Comparison of ENCODE assay signal across 1 cellular context in the genomic region with DNA sequence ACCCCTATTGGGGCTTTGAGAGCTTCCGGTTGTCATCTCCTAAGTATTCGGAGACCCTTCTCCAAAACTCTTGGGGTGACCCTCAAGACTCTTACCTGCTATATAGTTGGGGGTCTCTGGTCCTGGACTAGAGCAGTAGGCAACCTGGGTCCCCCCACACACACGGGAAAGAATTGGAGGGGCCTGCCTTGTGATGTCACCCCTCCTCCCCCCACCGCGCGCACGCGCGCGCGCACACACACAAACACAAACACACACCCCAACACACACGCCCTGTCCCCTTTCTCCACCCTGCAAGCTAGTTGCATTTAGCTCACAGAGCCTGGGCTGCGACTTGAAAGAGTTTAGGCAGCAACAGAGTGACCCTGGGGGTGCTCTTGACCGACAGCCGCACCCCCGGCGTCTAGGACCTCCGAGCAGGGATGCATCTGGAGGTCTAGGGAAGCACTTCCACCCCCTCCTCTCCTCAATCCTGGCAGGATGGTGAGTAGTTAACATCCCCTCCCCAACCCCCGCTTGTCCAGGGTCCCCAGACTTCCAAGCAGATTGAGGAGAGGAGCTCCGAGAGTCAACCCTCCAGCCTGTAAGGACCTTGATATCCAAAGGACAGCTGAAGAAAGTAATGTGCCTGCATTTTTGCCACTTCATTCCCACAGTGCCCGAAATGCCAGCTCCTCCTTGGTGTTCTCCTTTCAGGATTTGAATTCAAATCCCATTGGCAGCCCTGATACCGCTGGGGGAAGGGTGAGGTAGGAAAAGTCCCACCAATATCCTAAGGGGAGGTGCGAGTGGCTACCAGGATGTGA.
TF ChIP-seq lines count a peak whose summit lies in the region.

No MANE protein-coding gene starts in this region.

TF ChIP-seq in GM12878, 131 proteins besides CTCF, POLR2A, EP300 and RAD21 (continued from another document and continues in another):
- TF ChIP-seq, protein P1, sequence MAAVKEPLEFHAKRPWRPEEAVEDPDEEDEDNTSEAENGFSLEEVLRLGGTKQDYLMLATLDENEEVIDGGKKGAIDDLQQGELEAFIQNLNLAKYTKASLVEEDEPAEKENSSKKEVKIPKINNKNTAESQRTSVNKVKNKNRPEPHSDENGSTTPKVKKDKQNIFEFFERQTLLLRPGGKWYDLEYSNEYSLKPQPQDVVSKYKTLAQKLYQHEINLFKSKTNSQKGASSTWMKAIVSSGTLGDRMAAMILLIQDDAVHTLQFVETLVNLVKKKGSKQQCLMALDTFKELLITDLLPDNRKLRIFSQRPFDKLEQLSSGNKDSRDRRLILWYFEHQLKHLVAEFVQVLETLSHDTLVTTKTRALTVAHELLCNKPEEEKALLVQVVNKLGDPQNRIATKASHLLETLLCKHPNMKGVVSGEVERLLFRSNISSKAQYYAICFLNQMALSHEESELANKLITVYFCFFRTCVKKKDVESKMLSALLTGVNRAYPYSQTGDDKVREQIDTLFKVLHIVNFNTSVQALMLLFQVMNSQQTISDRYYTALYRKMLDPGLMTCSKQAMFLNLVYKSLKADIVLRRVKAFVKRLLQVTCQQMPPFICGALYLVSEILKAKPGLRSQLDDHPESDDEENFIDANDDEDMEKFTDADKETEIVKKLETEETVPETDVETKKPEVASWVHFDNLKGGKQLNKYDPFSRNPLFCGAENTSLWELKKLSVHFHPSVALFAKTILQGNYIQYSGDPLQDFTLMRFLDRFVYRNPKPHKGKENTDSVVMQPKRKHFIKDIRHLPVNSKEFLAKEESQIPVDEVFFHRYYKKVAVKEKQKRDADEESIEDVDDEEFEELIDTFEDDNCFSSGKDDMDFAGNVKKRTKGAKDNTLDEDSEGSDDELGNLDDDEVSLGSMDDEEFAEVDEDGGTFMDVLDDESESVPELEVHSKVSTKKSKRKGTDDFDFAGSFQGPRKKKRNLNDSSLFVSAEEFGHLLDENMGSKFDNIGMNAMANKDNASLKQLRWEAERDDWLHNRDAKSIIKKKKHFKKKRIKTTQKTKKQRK (IDR thresholded peaks at IDR 0.05; ENCODE audit: low read depth, low read length) = no peak
- TF ChIP-seq TAF1 (IDR thresholded peaks at IDR 0.05; ENCODE audit: borderline replicate concordance, low read depth, low read length) (no peak), SMARCA5 (IDR thresholded peaks at IDR 0.05) (no peak), TBL1XR1 (IDR thresholded peaks at IDR 0.05; ENCODE audit: low read depth, low read length) (no peak), FOS (IDR thresholded peaks at IDR 0.05; ENCODE audit: borderline replicate concordance, extremely low read depth, insufficient read length) (no peak), TARDBP (IDR thresholded peaks at IDR 0.05; ENCODE audit: borderline replicate concordance) (no peak), ETV6 (conservative IDR thresholded peaks at IDR 0.05 in 1 of 2, IDR thresholded peaks at IDR 0.05 in 1 of 2; ENCODE audit: borderline replicate concordance in 1 of 2, low read depth in 1 of 2) (no peak), HDGF (IDR thresholded peaks at IDR 0.05) (no peak), SREBF1 (IDR thresholded peaks at IDR 0.05; ENCODE audit: low read length) (peak; percentile 92), ZNF207 (IDR thresholded peaks at IDR 0.05; ENCODE audit: borderline replicate concordance) (no peak), SIN3A (IDR thresholded peaks at IDR 0.05; ENCODE audit: low read depth, low read length) (0 out of 2 replicates have a peak, but pooled peaks have one; percentile 14), HDAC2 (IDR thresholded peaks at IDR 0.05) (no peak), BHLHE40 (IDR thresholded peaks at IDR 0.05; ENCODE audit: borderline replicate concordance in 1 of 2, low read depth in 2 of 2, low read length in 1 of 2) (peak; percentile 89 to 91), YY1 (IDR thresholded peaks at IDR 0.05; ENCODE audit: low read depth, low read length) (no peak), ZBED1 (IDR thresholded peaks at IDR 0.05; ENCODE audit: borderline replicate concordance) (no peak), ATF7 (IDR thresholded peaks at IDR 0.05; ENCODE audit: low read depth) (peak; percentile 99), TCF12 (IDR thresholded peaks at IDR 0.05; ENCODE audit: low read depth, low read length) (no peak), CEBPB (IDR thresholded peaks at IDR 0.05; ENCODE audit: borderline replicate concordance in 1 of 2, low read depth in 2 of 2, low read length in 2 of 2) (no peak), ZNF274 (IDR thresholded peaks at IDR 0.05; ENCODE audit: insufficient read depth, insufficient read length) (no peak), MEF2A (IDR thresholded peaks at IDR 0.05; ENCODE audit: insufficient read depth, low read depth, low read length) (no peak), YBX1 (IDR thresholded peaks at IDR 0.05) (no peak), EZH2 (IDR thresholded peaks at IDR 0.05; ENCODE audit: borderline replicate concordance, control insufficient read depth, low read depth, low read length) (no peak), KDM1A (IDR thresholded peaks at IDR 0.05; ENCODE audit: borderline replicate concordance) (no peak), NFYA (IDR thresholded peaks at IDR 0.05; ENCODE audit: borderline replicate concordance, low read depth, low read length) (no peak), GABPA (IDR thresholded peaks at IDR 0.05; ENCODE audit: low read depth) (no peak), BRCA1 (IDR thresholded peaks at IDR 0.05; ENCODE audit: low read depth, low read length) (no peak)
- TF ChIP-seq, protein P2, sequence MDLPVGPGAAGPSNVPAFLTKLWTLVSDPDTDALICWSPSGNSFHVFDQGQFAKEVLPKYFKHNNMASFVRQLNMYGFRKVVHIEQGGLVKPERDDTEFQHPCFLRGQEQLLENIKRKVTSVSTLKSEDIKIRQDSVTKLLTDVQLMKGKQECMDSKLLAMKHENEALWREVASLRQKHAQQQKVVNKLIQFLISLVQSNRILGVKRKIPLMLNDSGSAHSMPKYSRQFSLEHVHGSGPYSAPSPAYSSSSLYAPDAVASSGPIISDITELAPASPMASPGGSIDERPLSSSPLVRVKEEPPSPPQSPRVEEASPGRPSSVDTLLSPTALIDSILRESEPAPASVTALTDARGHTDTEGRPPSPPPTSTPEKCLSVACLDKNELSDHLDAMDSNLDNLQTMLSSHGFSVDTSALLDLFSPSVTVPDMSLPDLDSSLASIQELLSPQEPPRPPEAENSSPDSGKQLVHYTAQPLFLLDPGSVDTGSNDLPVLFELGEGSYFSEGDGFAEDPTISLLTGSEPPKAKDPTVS (IDR thresholded peaks at IDR 0.05; ENCODE audit: low read depth, low read length) = no peak
- TF ChIP-seq, protein P3, sequence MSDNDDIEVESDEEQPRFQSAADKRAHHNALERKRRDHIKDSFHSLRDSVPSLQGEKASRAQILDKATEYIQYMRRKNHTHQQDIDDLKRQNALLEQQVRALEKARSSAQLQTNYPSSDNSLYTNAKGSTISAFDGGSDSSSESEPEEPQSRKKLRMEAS (IDR thresholded peaks at IDR 0.05; ENCODE audit: low read depth, low read length) = no peak
- TF ChIP-seq, protein P4, sequence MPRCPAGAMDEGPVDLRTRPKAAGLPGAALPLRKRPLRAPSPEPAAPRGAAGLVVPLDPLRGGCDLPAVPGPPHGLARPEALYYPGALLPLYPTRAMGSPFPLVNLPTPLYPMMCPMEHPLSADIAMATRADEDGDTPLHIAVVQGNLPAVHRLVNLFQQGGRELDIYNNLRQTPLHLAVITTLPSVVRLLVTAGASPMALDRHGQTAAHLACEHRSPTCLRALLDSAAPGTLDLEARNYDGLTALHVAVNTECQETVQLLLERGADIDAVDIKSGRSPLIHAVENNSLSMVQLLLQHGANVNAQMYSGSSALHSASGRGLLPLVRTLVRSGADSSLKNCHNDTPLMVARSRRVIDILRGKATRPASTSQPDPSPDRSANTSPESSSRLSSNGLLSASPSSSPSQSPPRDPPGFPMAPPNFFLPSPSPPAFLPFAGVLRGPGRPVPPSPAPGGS (IDR thresholded peaks at IDR 0.05; ENCODE audit: borderline replicate concordance, insufficient read depth, low read depth, low read length, poor library complexity, severe bottlenecking) = no peak
- TF ChIP-seq, protein P5, sequence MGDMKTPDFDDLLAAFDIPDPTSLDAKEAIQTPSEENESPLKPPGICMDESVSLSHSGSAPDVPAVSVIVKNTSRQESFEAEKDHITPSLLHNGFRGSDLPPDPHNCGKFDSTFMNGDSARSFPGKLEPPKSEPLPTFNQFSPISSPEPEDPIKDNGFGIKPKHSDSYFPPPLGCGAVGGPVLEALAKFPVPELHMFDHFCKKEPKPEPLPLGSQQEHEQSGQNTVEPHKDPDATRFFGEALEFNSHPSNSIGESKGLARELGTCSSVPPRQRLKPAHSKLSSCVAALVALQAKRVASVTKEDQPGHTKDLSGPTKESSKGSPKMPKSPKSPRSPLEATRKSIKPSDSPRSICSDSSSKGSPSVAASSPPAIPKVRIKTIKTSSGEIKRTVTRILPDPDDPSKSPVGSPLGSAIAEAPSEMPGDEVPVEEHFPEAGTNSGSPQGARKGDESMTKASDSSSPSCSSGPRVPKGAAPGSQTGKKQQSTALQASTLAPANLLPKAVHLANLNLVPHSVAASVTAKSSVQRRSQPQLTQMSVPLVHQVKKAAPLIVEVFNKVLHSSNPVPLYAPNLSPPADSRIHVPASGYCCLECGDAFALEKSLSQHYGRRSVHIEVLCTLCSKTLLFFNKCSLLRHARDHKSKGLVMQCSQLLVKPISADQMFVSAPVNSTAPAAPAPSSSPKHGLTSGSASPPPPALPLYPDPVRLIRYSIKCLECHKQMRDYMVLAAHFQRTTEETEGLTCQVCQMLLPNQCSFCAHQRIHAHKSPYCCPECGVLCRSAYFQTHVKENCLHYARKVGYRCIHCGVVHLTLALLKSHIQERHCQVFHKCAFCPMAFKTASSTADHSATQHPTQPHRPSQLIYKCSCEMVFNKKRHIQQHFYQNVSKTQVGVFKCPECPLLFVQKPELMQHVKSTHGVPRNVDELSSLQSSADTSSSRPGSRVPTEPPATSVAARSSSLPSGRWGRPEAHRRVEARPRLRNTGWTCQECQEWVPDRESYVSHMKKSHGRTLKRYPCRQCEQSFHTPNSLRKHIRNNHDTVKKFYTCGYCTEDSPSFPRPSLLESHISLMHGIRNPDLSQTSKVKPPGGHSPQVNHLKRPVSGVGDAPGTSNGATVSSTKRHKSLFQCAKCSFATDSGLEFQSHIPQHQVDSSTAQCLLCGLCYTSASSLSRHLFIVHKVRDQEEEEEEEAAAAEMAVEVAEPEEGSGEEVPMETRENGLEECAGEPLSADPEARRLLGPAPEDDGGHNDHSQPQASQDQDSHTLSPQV (IDR thresholded peaks at IDR 0.05) = no peak
- TF ChIP-seq, protein P6, sequence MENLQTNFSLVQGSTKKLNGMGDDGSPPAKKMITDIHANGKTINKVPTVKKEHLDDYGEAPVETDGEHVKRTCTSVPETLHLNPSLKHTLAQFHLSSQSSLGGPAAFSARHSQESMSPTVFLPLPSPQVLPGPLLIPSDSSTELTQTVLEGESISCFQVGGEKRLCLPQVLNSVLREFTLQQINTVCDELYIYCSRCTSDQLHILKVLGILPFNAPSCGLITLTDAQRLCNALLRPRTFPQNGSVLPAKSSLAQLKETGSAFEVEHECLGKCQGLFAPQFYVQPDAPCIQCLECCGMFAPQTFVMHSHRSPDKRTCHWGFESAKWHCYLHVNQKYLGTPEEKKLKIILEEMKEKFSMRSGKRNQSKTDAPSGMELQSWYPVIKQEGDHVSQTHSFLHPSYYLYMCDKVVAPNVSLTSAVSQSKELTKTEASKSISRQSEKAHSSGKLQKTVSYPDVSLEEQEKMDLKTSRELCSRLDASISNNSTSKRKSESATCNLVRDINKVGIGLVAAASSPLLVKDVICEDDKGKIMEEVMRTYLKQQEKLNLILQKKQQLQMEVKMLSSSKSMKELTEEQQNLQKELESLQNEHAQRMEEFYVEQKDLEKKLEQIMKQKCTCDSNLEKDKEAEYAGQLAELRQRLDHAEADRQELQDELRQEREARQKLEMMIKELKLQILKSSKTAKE (IDR thresholded peaks at IDR 0.05; ENCODE audit: low read depth, poor library complexity, severe bottlenecking) = peak; percentile 75
- TF ChIP-seq, protein P7, sequence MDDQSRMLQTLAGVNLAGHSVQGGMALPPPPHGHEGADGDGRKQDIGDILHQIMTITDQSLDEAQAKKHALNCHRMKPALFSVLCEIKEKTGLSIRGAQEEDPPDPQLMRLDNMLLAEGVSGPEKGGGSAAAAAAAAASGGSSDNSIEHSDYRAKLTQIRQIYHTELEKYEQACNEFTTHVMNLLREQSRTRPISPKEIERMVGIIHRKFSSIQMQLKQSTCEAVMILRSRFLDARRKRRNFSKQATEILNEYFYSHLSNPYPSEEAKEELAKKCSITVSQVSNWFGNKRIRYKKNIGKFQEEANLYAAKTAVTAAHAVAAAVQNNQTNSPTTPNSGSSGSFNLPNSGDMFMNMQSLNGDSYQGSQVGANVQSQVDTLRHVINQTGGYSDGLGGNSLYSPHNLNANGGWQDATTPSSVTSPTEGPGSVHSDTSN (IDR thresholded peaks at IDR 0.05; ENCODE audit: insufficient replicate concordance, low read depth, low read length) = no peak
- TF ChIP-seq, protein P8, sequence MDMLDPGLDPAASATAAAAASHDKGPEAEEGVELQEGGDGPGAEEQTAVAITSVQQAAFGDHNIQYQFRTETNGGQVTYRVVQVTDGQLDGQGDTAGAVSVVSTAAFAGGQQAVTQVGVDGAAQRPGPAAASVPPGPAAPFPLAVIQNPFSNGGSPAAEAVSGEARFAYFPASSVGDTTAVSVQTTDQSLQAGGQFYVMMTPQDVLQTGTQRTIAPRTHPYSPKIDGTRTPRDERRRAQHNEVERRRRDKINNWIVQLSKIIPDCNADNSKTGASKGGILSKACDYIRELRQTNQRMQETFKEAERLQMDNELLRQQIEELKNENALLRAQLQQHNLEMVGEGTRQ (IDR thresholded peaks at IDR 0.05; ENCODE audit: borderline replicate concordance, low read depth, low read length) = no peak
- TF ChIP-seq, protein P9, sequence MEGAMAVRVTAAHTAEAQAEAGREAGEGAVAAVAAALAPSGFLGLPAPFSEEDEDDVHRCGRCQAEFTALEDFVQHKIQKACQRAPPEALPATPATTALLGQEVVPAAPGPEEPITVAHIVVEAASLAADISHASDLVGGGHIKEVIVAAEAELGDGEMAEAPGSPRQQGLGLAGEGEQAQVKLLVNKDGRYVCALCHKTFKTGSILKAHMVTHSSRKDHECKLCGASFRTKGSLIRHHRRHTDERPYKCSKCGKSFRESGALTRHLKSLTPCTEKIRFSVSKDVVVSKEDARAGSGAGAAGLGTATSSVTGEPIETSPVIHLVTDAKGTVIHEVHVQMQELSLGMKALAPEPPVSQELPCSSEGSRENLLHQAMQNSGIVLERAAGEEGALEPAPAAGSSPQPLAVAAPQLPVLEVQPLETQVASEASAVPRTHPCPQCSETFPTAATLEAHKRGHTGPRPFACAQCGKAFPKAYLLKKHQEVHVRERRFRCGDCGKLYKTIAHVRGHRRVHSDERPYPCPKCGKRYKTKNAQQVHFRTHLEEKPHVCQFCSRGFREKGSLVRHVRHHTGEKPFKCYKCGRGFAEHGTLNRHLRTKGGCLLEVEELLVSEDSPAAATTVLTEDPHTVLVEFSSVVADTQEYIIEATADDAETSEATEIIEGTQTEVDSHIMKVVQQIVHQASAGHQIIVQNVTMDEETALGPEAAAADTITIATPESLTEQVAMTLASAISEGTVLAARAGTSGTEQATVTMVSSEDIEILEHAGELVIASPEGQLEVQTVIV (IDR thresholded peaks at IDR 0.05; ENCODE audit: borderline replicate concordance, partially characterized antibody) = peak; percentile 8
